In genomic region chr13:110408286-110408685, GRCh38 we compare ENCODE assay signal across 17 cellular contexts.
DNase-seq lines count a peak whose midpoint lies in the region; ATAC-seq and TF ChIP-seq lines count a peak whose summit lies in the region.
"Had no signal": no experiment of that assay in that cellular context is flagged by ENCODE, and none has a peak within 500 bp of the region (broad histone marks: within the 10 kb centered on the region; RNA-seq: fewer than 3 reads in every experiment).

No MANE protein-coding gene starts in this region.

- intact Hi-C loops in heart left ventricle (cut with DNase I): loop anchor here in 1 of 10 donors (5.0 kb wide), 1 partner anchor 36 kb away; no protein-coding TSS in a partner anchor
- intact Hi-C loops in Right ventricle myocardium superior (cut with DNase I): no loop called here

- ATAC-seq in heart left ventricle (no peak), Right ventricle myocardium superior (ENCODE audit: poor library complexity) (no peak), upper lobe of left lung (ENCODE audit: low FRiP score in 2 of 2) (no peak), HG03469 (IDR thresholded peaks at IDR 0.05; ENCODE audit: unreplicated experiment) (no peak), GM18861 (IDR thresholded peaks at IDR 0.05; ENCODE audit: unreplicated experiment) (no peak)
- ATAC-seq: K562 had no signal

- H3K4me1 Mint-ChIP-seq in endothelial cell (ENCODE audit: unreplicated experiment): peaks cover 95% of the 10 kb centered on the region
- peaks cover 82% of the 10 kb centered on the region for H3K4me1 Mint-ChIP-seq in nephron

- H3K4me3 ChIP-seq in heart left ventricle (no peak overlapping the region), upper lobe of left lung (no peak overlapping the region)
- H3K4me3 ChIP-seq: HAP-1, K562, neural progenitor cell had no signal

- TF ChIP-seq EP300 in upper lobe of left lung (IDR thresholded peaks at IDR 0.05): no peak

- DNase-seq in heart left ventricle: no peak
- DNase-seq in Right ventricle myocardium superior: no peak
- no peak for DNase-seq in endothelial cell (ENCODE audit: low spot score)
- DNase-seq in upper lobe of left lung: no peak
- no peak for DNase-seq in cerebellum (ENCODE audit: low spot score)
- DNase-seq: activated CD8-positive, alpha-beta memory T cell treated with anti-CD3 and anti-CD28 coated beads for 24 hours; activated effector memory CD4-positive, alpha-beta T cell treated with Interleukin-2 at 50 U/mL for 16 hours; CD4-positive, CD25-positive, alpha-beta regulatory T cell; NCI-H1105 treated with DMSO at 0.1 percent for 48 hours; NCI-H345; stimulated activated naive CD4-positive, alpha-beta T cell had no signal

- H3K27me3 Mint-ChIP-seq in endothelial cell (ENCODE audit: unreplicated experiment) (peaks cover 27% of the 10 kb centered on the region), nephron (ENCODE audit: low read depth) (peaks cover 3% of the 10 kb centered on the region)

- TF ChIP-seq CTCF in heart left ventricle (IDR thresholded peaks at IDR 0.05) (no peak), endothelial cell (IDR thresholded peaks at IDR 0.05; ENCODE audit: unreplicated experiment) (no peak), nephron (IDR thresholded peaks at IDR 0.05; ENCODE audit: unreplicated experiment in 3 of 3) (no peak), upper lobe of left lung (IDR thresholded peaks at IDR 0.05) (no peak)

- 62 to 86% (median 71%) methylated on average over 12 of the region's 12 CpGs for WGBS in heart left ventricle, 4 donors
- 76 to 82% methylated on average over 12 of the region's 12 CpGs for WGBS in upper lobe of left lung, 2 donors

- H3K27ac Mint-ChIP-seq in endothelial cell (ENCODE audit: unreplicated experiment) (peak overlapping the region; percentile 98), nephron (peak overlapping the region; percentile 73 to 90 (median 80))
- H3K27ac Mint-ChIP-seq: CD4-positive, CD25-positive, alpha-beta regulatory T cell; neural progenitor cell had no signal

- peaks cover 5 to 87% (median 70%) of the 10 kb centered on the region in 12 donors for H3K4me1 ChIP-seq in heart left ventricle
- H3K4me1 ChIP-seq in upper lobe of left lung: peaks cover 45 to 72% (median 68%) of the 10 kb centered on the region in 4 donors
- H3K4me1 ChIP-seq: HAP-1, neural progenitor cell had no signal

- peak overlapping the region; percentile 78 for H3K4me3 Mint-ChIP-seq in endothelial cell (ENCODE audit: unreplicated experiment)
- no peak overlapping the region for H3K4me3 Mint-ChIP-seq in nephron
- H3K4me3 Mint-ChIP-seq: CD4-positive, CD25-positive, alpha-beta regulatory T cell; neural progenitor cell had no signal

- TF ChIP-seq POLR2A in heart left ventricle (IDR thresholded peaks at IDR 0.05) (no peak), upper lobe of left lung (IDR thresholded peaks at IDR 0.05) (no peak)

- peaks cover 0 to 7% (median 0%) of the 10 kb centered on the region in 9 donors for H3K36me3 ChIP-seq in heart left ventricle
- H3K36me3 ChIP-seq in upper lobe of left lung: no peaks in the 10 kb centered on the region
- H3K36me3 ChIP-seq: HAP-1, neural progenitor cell had no signal

- no peaks in the 10 kb centered on the region for H3K9me3 ChIP-seq in heart left ventricle
- H3K9me3 ChIP-seq in upper lobe of left lung: no peaks in the 10 kb centered on the region
- H3K9me3 ChIP-seq: HAP-1 had no signal

- H3K36me3 Mint-ChIP-seq in endothelial cell (ENCODE audit: low read depth, unreplicated experiment) (peaks cover 73% of the 10 kb centered on the region), nephron (ENCODE audit: low read depth) (peaks cover 22% of the 10 kb centered on the region)
- H3K36me3 Mint-ChIP-seq: CD4-positive, CD25-positive, alpha-beta regulatory T cell had no signal

- H3K27me3 ChIP-seq in heart left ventricle (no peaks in the 10 kb centered on the region), upper lobe of left lung (no peaks in the 10 kb centered on the region)
- H3K27me3 ChIP-seq: neural progenitor cell had no signal

- H3K9me3 Mint-ChIP-seq in endothelial cell (ENCODE audit: unreplicated experiment) (no peaks in the 10 kb centered on the region), nephron (no peaks in the 10 kb centered on the region)
- H3K9me3 Mint-ChIP-seq: neural progenitor cell had no signal

- H3K27ac ChIP-seq in heart left ventricle (peak overlapping the region; percentile 29 to 93 (median 62)), upper lobe of left lung (peak overlapping the region; percentile 58 to 79 (median 70))
- H3K27ac ChIP-seq: neural progenitor cell had no signal
